1 cellular context compared by ENCODE assay signal in genomic region chr13:99347335-99347878, GRCh38.
TF ChIP-seq lines count a peak whose summit lies in the region.

No MANE protein-coding gene starts in this region.

TF ChIP-seq in HepG2, 621 proteins besides CTCF, POLR2A, EP300 and RAD21:
- no peak for TF ChIP-seq ZNF652 (CRISPR knock-in tag; IDR thresholded peaks at IDR 0.05; ENCODE audit: borderline replicate concordance, low read depth)
- peak; percentile 18 for TF ChIP-seq RBM22 (optimal IDR thresholded peaks at IDR 0.05; ENCODE audit: low read length)
- no peak for TF ChIP-seq PAXIP1 (CRISPR knock-in tag; conservative IDR thresholded peaks at IDR 0.05)
- no peak for TF ChIP-seq FOXK1 (CRISPR knock-in tag; IDR thresholded peaks at IDR 0.05; ENCODE audit: borderline replicate concordance, low read depth)
